19 cellular contexts compared by ENCODE assay signal in genomic region chr1:92922378-92923035, GRCh38. TPM values are rescaled to one million over a fixed set of nuclear protein-coding genes. Genes with fewer than 3 reads are reported as not detected.
DNase-seq lines count a peak whose midpoint lies in the region; ATAC-seq and TF ChIP-seq lines count a peak whose summit lies in the region.
"Had no signal": no experiment of that assay in that cellular context is flagged by ENCODE, and none has a peak within 500 bp of the region (broad histone marks: within the 10 kb centered on the region; RNA-seq: fewer than 3 reads in every experiment).

No MANE protein-coding gene starts in this region.

- peak overlapping the region; percentile 68 for H3K27ac ChIP-seq in SJSA1
- peak overlapping the region; percentile 3 for H3K27ac ChIP-seq in skeletal muscle tissue (ENCODE audit: low read depth, low read length)
- H3K27ac ChIP-seq: heart left ventricle had no signal

- POLR2A ChIA-PET in activated CD8-positive, alpha-beta T cell treated with anti-CD3 and anti-CD28 coated beads for 36 hours (lab: Charles Lee): no interaction called here
- POLR2A ChIA-PET in activated CD8-positive, alpha-beta T cell treated with anti-CD3 and anti-CD28 coated beads, Interleukin-2, amount 10 ng/mL, durations not matched to agents 7 days and 5 days (lab: Charles Lee): interaction anchor here (0.6 kb wide), 1 partner anchor 11 kb away, joined by 3 read pairs; no protein-coding TSS in a partner anchor

- H3K36me3 Mint-ChIP-seq in activated CD8-positive, alpha-beta T cell treated with anti-CD3 and anti-CD28 coated beads for 36 hours (ENCODE audit: low read depth): peaks cover 29% of the 10 kb centered on the region
- H3K36me3 Mint-ChIP-seq in activated CD8-positive, alpha-beta T cell treated with anti-CD3 and anti-CD28 coated beads, Interleukin-2, amount 10 ng/mL, durations not matched to agents 7 days and 5 days (ENCODE audit: low read depth): peaks cover 16% of the 10 kb centered on the region

- no peaks in the 10 kb centered on the region for H3K27me3 Mint-ChIP-seq in activated CD8-positive, alpha-beta T cell treated with anti-CD3 and anti-CD28 coated beads for 36 hours
- H3K27me3 Mint-ChIP-seq in activated CD8-positive, alpha-beta T cell treated with anti-CD3 and anti-CD28 coated beads, Interleukin-2, amount 10 ng/mL, durations not matched to agents 7 days and 5 days (ENCODE audit: low read depth): no peaks in the 10 kb centered on the region
- H3K27me3 Mint-ChIP-seq: natural killer cell treated with Interleukin-12 subunit alpha and Interleukin-12 subunit beta and Interleukin-15 and Interleukin-18, amount 100 ng/mL, for 72 hours; stimulated activated memory B cell treated with anti-CD40 and anti-IgM and Interleukin-4, amounts not matched to agents 10 μg/mL and 1 μg/mL and 100 μg/mL, for 72 hours had no signal

- ATAC-seq in activated CD8-positive, alpha-beta T cell treated with anti-CD3 and anti-CD28 coated beads for 36 hours: no peak
- ATAC-seq in activated CD8-positive, alpha-beta T cell treated with anti-CD3 and anti-CD28 coated beads, Interleukin-2, amount 10 ng/mL, durations not matched to agents 7 days and 5 days: no peak
- ATAC-seq in GM19395 (IDR thresholded peaks at IDR 0.05; ENCODE audit: unreplicated experiment) (no peak), HG03432 (IDR thresholded peaks at IDR 0.05; ENCODE audit: unreplicated experiment) (no peak)
- ATAC-seq: activated naive CD4-positive, alpha-beta T cell treated with anti-CD3 and anti-CD28 coated beads, Interleukin-2, amount 50 U/mL, for 72 hours; heart left ventricle; left colon; natural killer cell treated with Interleukin-12 subunit alpha and Interleukin-12 subunit beta and Interleukin-15 and Interleukin-18, amount 100 ng/mL, for 72 hours; right cardiac atrium; stimulated activated memory B cell treated with anti-CD40 and anti-IgM and Interleukin-4, amounts not matched to agents 10 μg/mL and 1 μg/mL and 100 μg/mL, for 72 hours had no signal

- peak overlapping the region; percentile 16 for H3K27ac Mint-ChIP-seq in activated CD8-positive, alpha-beta T cell treated with anti-CD3 and anti-CD28 coated beads for 36 hours
- no peak overlapping the region for H3K27ac Mint-ChIP-seq in activated CD8-positive, alpha-beta T cell treated with anti-CD3 and anti-CD28 coated beads, Interleukin-2, amount 10 ng/mL, durations not matched to agents 7 days and 5 days
- H3K27ac Mint-ChIP-seq: natural killer cell treated with Interleukin-12 subunit alpha and Interleukin-12 subunit beta and Interleukin-15 and Interleukin-18, amount 100 ng/mL, for 72 hours; stimulated activated memory B cell treated with anti-CD40 and anti-IgM and Interleukin-4, amounts not matched to agents 10 μg/mL and 1 μg/mL and 100 μg/mL, for 72 hours had no signal

- H3K9me3 Mint-ChIP-seq in activated CD8-positive, alpha-beta T cell treated with anti-CD3 and anti-CD28 coated beads for 36 hours: peaks cover 2% of the 10 kb centered on the region
- no peaks in the 10 kb centered on the region for H3K9me3 Mint-ChIP-seq in activated CD8-positive, alpha-beta T cell treated with anti-CD3 and anti-CD28 coated beads, Interleukin-2, amount 10 ng/mL, durations not matched to agents 7 days and 5 days (ENCODE audit: insufficient read depth)
- H3K9me3 Mint-ChIP-seq: natural killer cell treated with Interleukin-12 subunit alpha and Interleukin-12 subunit beta and Interleukin-15 and Interleukin-18, amount 100 ng/mL, for 72 hours had no signal

- H3K4me1 ChIP-seq in SJSA1 (replicated peaks) (peaks cover 34% of the 10 kb centered on the region), skeletal muscle tissue (ENCODE audit: control insufficient read depth in 3 of 3, insufficient read depth in 3 of 3, low read length in 3 of 3) (peaks cover 3 to 6% (median 4%) of the 10 kb centered on the region in 3 donors)
- H3K4me1 ChIP-seq: heart left ventricle had no signal

- H3K9me3 ChIP-seq in SJSA1 (replicated peaks) (no peaks in the 10 kb centered on the region), skeletal muscle tissue (ENCODE audit: control insufficient read depth in 3 of 3, low read length in 3 of 3) (no peaks in the 10 kb centered on the region)
- H3K9me3 ChIP-seq: heart left ventricle had no signal

- H3K4me1 Mint-ChIP-seq in activated CD8-positive, alpha-beta T cell treated with anti-CD3 and anti-CD28 coated beads for 36 hours (ENCODE audit: low read depth): peaks cover 7% of the 10 kb centered on the region
- peaks cover 3% of the 10 kb centered on the region for H3K4me1 Mint-ChIP-seq in activated CD8-positive, alpha-beta T cell treated with anti-CD3 and anti-CD28 coated beads, Interleukin-2, amount 10 ng/mL, durations not matched to agents 7 days and 5 days (ENCODE audit: low read depth)

- H3K9ac ChIP-seq in skeletal muscle tissue (ENCODE audit: low read depth in 1 of 3, low read length in 3 of 3): peak overlapping the region in 1 of 3 donors; percentile 59

- H3K4me3 Mint-ChIP-seq in activated CD8-positive, alpha-beta T cell treated with anti-CD3 and anti-CD28 coated beads for 36 hours: no peak overlapping the region
- no peak overlapping the region for H3K4me3 Mint-ChIP-seq in activated CD8-positive, alpha-beta T cell treated with anti-CD3 and anti-CD28 coated beads, Interleukin-2, amount 10 ng/mL, durations not matched to agents 7 days and 5 days
- H3K4me3 Mint-ChIP-seq: natural killer cell treated with Interleukin-12 subunit alpha and Interleukin-12 subunit beta and Interleukin-15 and Interleukin-18, amount 100 ng/mL, for 72 hours; stimulated activated memory B cell treated with anti-CD40 and anti-IgM and Interleukin-4, amounts not matched to agents 10 μg/mL and 1 μg/mL and 100 μg/mL, for 72 hours had no signal

- H3K27me3 ChIP-seq in SJSA1 (replicated peaks) (no peaks in the 10 kb centered on the region), skeletal muscle tissue (ENCODE audit: control insufficient read depth in 3 of 3, insufficient read depth in 3 of 3, low read length in 3 of 3) (no peaks in the 10 kb centered on the region)
- H3K27me3 ChIP-seq: heart left ventricle had no signal

- H3K4me3 ChIP-seq in SJSA1 (no peak overlapping the region), fibroblast of the aortic adventitia (ENCODE audit: low read depth, low read length) (no peak overlapping the region), skeletal muscle tissue (ENCODE audit: low read length in 3 of 3) (no peak overlapping the region)
- H3K4me3 ChIP-seq: heart left ventricle had no signal

- H3K36me3 ChIP-seq in SJSA1 (peaks cover 3% of the 10 kb centered on the region; the same call in 1 of the 2 replicates), skeletal muscle tissue (ENCODE audit: control insufficient read depth in 3 of 3, insufficient read depth in 3 of 3, low read length in 3 of 3) (no peaks in the 10 kb centered on the region)
- H3K36me3 ChIP-seq: heart left ventricle had no signal

- TF ChIP-seq CTCF in activated CD8-positive, alpha-beta T cell treated with anti-CD3 and anti-CD28 coated beads for 36 hours (IDR thresholded peaks at IDR 0.05): no peak
- TF ChIP-seq CTCF in fibroblast of the aortic adventitia (IDR thresholded peaks at IDR 0.05; ENCODE audit: insufficient read depth, low read length): no peak

- intact Hi-C loops in activated CD8-positive, alpha-beta T cell treated with anti-CD3 and anti-CD28 coated beads for 36 hours (cut with micrococcal nuclease): no loop called here

- no peak for DNase-seq in activated CD8-positive, alpha-beta T cell treated with anti-CD3 and anti-CD28 coated beads for 36 hours
- DNase-seq in activated CD8-positive, alpha-beta T cell treated with anti-CD3 and anti-CD28 coated beads, Interleukin-2, amount 10 ng/mL, durations not matched to agents 7 days and 5 days: no peak
- DNase-seq in SJSA1 (ENCODE audit: low read depth in 1 of 2, low spot score in 2 of 2) (peak; percentile 52 to 62), fibroblast of the aortic adventitia (ENCODE audit: low read depth) (peak; percentile 17), hippocampal formation (lab: John Stamatoyannopoulos, UW) (no peak)
- DNase-seq: 8988T; activated CD4-positive, CD25-positive, alpha-beta regulatory T cell; activated CD8-positive, alpha-beta memory T cell treated with anti-CD3 and anti-CD28 coated beads, Interleukin-2, amount 50 U/mL, for 48 hours; cerebellar nuclear complex; GOT3; heart left ventricle; left colon; right cardiac atrium had no signal

- CTCF ChIA-PET in activated CD8-positive, alpha-beta T cell treated with anti-CD3 and anti-CD28 coated beads for 36 hours (lab: Charles Lee): interaction anchor here (1.0 kb wide), 1 partner anchor 63 kb away, joined by 3 read pairs; no protein-coding TSS in a partner anchor
- CTCF ChIA-PET in activated CD8-positive, alpha-beta T cell treated with anti-CD3 and anti-CD28 coated beads, Interleukin-2, amount 10 ng/mL, durations not matched to agents 7 days and 5 days (lab: Charles Lee): interaction anchor here (1.2 kb wide), 1 partner anchor 19 kb away, joined by 3 read pairs; no protein-coding TSS in a partner anchor

RNA-seq across cellular contexts. Expression of gene DIPK1A, which starts 38.8 kb away (rescaled TPM):
- total RNA-seq in activated CD8-positive, alpha-beta T cell treated with anti-CD3 and anti-CD28 coated beads for 36 hours: 1 to 10 TPM; 8.1 to 9.0 TPM
- 10 to 100 TPM; 13.1 to 14.4 TPM for total RNA-seq in activated CD8-positive, alpha-beta T cell treated with anti-CD3 and anti-CD28 coated beads, Interleukin-2, amount 10 ng/mL, durations not matched to agents 7 days and 5 days
- 22.6 and 23.6 TPM in 2 replicates for total RNA-seq in SJSA1 (2014; rRNA removed; shearing (Covaris generic))
- total RNA-seq in fibroblast of the aortic adventitia (ENCODE audit: low replicate concordance): 17.1 and 19.0 TPM in 2 replicates
- 5.7 TPM for total RNA-seq in skeletal muscle tissue

Comparison
In these comparisons a context has a peak if more than half of its experiments do, and no peak if none do; other contexts are left out.
1. DNase-seq: peak in SJSA1 (2 of 2) and fibroblast of the aortic adventitia (single experiment); none in activated CD8-positive, alpha-beta T cell treated with anti-CD3 and anti-CD28 coated beads for 36 hours (single experiment), activated CD8-positive, alpha-beta T cell treated with anti-CD3 and anti-CD28 coated beads, Interleukin-2, amount 10 ng/mL, durations not matched to agents 7 days and 5 days (single experiment) and hippocampal formation (0 of 2).